In genomic region chr20:3115190-3116107, GRCh38 we compare ENCODE assay signal across 9 cellular contexts. TPM values are rescaled to one million over a fixed set of nuclear protein-coding genes. Genes with fewer than 3 reads are reported as not detected.
DNase-seq lines count a peak whose midpoint lies in the region; ATAC-seq, FAIRE-seq and TF ChIP-seq lines count a peak whose summit lies in the region.
"Had no signal": no experiment of that assay in that cellular context is flagged by ENCODE, and none has a peak within 500 bp of the region (broad histone marks: within the 10 kb centered on the region; RNA-seq: fewer than 3 reads in every experiment).

No MANE protein-coding gene starts in this region.

- ATAC-seq in left cardiac atrium: peak; percentile 37 to 39
- peak; percentile 26 for ATAC-seq in sciatic nerve
- no peak for ATAC-seq in HG02763 (IDR thresholded peaks at IDR 0.05; ENCODE audit: unreplicated experiment)
- ATAC-seq in HG02840 (IDR thresholded peaks at IDR 0.05; ENCODE audit: low FRiP score, unreplicated experiment): no peak

- FAIRE-seq in GM12892 (lab: Jason Lieb, UNC): peak; percentile 9

- no peaks in the 10 kb centered on the region for H3K9me3 ChIP-seq in adipocyte (ENCODE audit: control insufficient read depth, low read length)

- H3K4me3 ChIP-seq in adipocyte (ENCODE audit: low read length): no peak overlapping the region
- H3K4me3 ChIP-seq: SK-N-MC had no signal

- peak in 8 of 14 donors; percentile 7 to 78 (median 20) for DNase-seq in C1 segment of cervical spinal cord (lab: John Stamatoyannopoulos, UW)
- DNase-seq in GM12892 (ENCODE audit: insufficient read length): peak; percentile 78
- peak; percentile 69 for DNase-seq in NCI-H2196 (lab: John Stamatoyannopoulos, UW; ENCODE audit: unreplicated experiment)
- peak; percentile 81 for DNase-seq in adipocyte (ENCODE audit: low read depth)
- peak; percentile 43 for DNase-seq in left cardiac atrium
- DNase-seq in sciatic nerve (ENCODE audit: low spot score): no peak

- H3K9ac ChIP-seq in adipocyte (ENCODE audit: low read length): peak overlapping the region; percentile 8

- no peaks in the 10 kb centered on the region for H3K27me3 ChIP-seq in adipocyte (replicated peaks; ENCODE audit: control insufficient read depth, insufficient read depth, low read length)

- intact Hi-C loops in left cardiac atrium (cut with DNase I) (loop anchor here in 1 of 2 donors (2.0 kb wide), 1 partner anchor 59 kb away; no protein-coding TSS in a partner anchor), sciatic nerve (cut with DNase I) (no loop called here)

- H3K36me3 ChIP-seq in adipocyte (ENCODE audit: control insufficient read depth, insufficient read depth, low read length, severe bottlenecking): no peaks in the 10 kb centered on the region

- H3K4me1 ChIP-seq in adipocyte (ENCODE audit: control insufficient read depth, insufficient read depth, low read length): no peaks in the 10 kb centered on the region

- no peak for TF ChIP-seq POLR2A in GM12892 (IDR thresholded peaks at IDR 0.05; ENCODE audit: low read depth, low read length)

RNA-seq across cellular contexts. Expression of gene AVP, which starts 30.9 kb away (rescaled TPM):
- not detected for polyA plus RNA-seq in GM12892 (2012; ENCODE audit: missing spikeins)
- total RNA-seq in left cardiac atrium (not detected), sciatic nerve (not detected)

RNA-seq across cellular contexts. Expression of gene OXT, which starts 44.0 kb away (rescaled TPM):
- polyA plus RNA-seq in GM12892 (2012; ENCODE audit: missing spikeins): not detected
- under 1 TPM; 0.65 to 0.92 TPM for total RNA-seq in left cardiac atrium
- total RNA-seq in sciatic nerve: not detected

RNA-seq across cellular contexts. Expression of gene FASTKD5, which starts 44.2 kb away (rescaled TPM):
- polyA plus RNA-seq in GM12892 (2012; ENCODE audit: missing spikeins): 16.0 TPM
- total RNA-seq in left cardiac atrium (10 to 100 TPM; 18.2 to 22.5 TPM), sciatic nerve (9.4 TPM)

RNA-seq across cellular contexts. Expression of gene UBOX5, which starts 44.2 kb away (rescaled TPM):
- 2.2 TPM for polyA plus RNA-seq in GM12892 (2012; ENCODE audit: missing spikeins)
- total RNA-seq in left cardiac atrium (1 to 10 TPM; 3.2 to 4.0 TPM), sciatic nerve (8.1 TPM)

RNA-seq across cellular contexts. Expression of gene LZTS3, which starts 57.9 kb away (rescaled TPM):
- polyA plus RNA-seq in GM12892 (2012; ENCODE audit: missing spikeins): 0.40 TPM
- 10 to 100 TPM; 12.0 to 13.2 TPM for total RNA-seq in left cardiac atrium
- 10.5 TPM for total RNA-seq in sciatic nerve

Comparison
In these comparisons a context has a peak if more than half of its experiments do, and no peak if none do; other contexts are left out.
1. ATAC-seq: peak in left cardiac atrium (2 of 2) and sciatic nerve (single experiment); none in HG02763 (single experiment) and HG02840 (single experiment).